ENCODE assay signal across 10 cellular contexts in the genomic region with DNA sequence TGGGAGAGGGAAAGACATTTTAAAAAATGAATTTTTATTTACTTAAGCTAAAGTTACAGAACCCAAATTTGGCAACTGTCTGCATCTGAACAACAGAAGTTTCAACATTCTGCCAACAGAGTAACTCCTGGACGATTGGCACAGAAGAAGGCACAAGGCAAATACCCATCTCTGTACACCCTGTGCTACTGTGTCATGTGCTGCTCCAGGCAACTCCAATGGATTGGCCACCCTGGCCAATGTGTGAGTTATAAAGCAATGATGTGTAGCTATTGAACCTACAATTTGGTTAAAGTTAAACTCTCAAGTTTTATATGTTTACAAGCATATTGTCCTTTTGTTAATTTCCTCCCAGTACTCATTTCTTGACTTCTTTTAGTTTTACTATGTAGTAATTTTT. TPM values are rescaled to one million over a fixed set of nuclear protein-coding genes. Genes with fewer than 3 reads are reported as not detected.
DNase-seq lines count a peak whose midpoint lies in the region; ATAC-seq and TF ChIP-seq lines count a peak whose summit lies in the region.
"Had no signal": no experiment of that assay in that cellular context is flagged by ENCODE, and none has a peak within 500 bp of the region (broad histone marks: within the 10 kb centered on the region; RNA-seq: fewer than 3 reads in every experiment).

No MANE protein-coding gene starts in this region.

- CTCF ChIA-PET in A673 (lab: Charles Lee) = no interaction called here

- POLR2A ChIA-PET in A673 (lab: Charles Lee; ENCODE audit: low non-redundant PET) = no interaction called here

- H3K27me3 ChIP-seq in A673 (replicated peaks; ENCODE audit: insufficient read depth, low read depth, low read length, poor library complexity) (no peaks in the 10 kb centered on the region), prostate gland (replicated peaks; ENCODE audit: insufficient read depth) (no peaks in the 10 kb centered on the region)

- intact Hi-C loops in A673 (cut with micrococcal nuclease; ENCODE audit: unreplicated experiment) (no loop called here), left cardiac atrium (cut with DNase I) (no loop called here), prostate gland (cut with DNase I) (no loop called here)

- H3K4me3 ChIP-seq in A673 (ENCODE audit: low read depth, low read length, poor library complexity, severe bottlenecking) = no peak overlapping the region
- H3K4me3 ChIP-seq in prostate gland = no peak overlapping the region

- TF ChIP-seq POLR2A in prostate gland (IDR thresholded peaks at IDR 0.05) = no peak

- ATAC-seq in SK-N-SH treated with all-trans-retinoic acid at 6 μM for 48 hours = peak; percentile 18; the same call in 2 of the 3 replicates
- ATAC-seq in left cardiac atrium = peak; percentile 31 to 49
- ATAC-seq: stimulated activated naive B cell treated with anti-CD40 and anti-IgM and Interleukin-4, amounts not matched to agents 10 μg/mL and 1 μg/mL and 100 μg/mL, for 72 hours had no signal

- WGBS in prostate gland = 10% methylated on average over 1 of the region's 1 CpG

- no peak for DNase-seq in A673 (ENCODE audit: low spot score)
- no peak for DNase-seq in left cardiac atrium
- DNase-seq in prostate gland (ENCODE audit: low spot score) = peak; percentile 54
- no peak for DNase-seq in NCI-H1417 (lab: John Stamatoyannopoulos, UW)
- DNase-seq in stimulated activated CD4-positive, alpha-beta T cell treated with anti-CD3 and anti-CD28 coated beads, Interleukin-2, amount 100 ng/mL, for 24 hours = no peak
- DNase-seq in activated CD4-positive, alpha-beta T cell treated with anti-CD3 and anti-CD28 coated beads for 4 hours = no peak
- no peak for DNase-seq in effector CD8-positive, alpha-beta T cell (lab: John Stamatoyannopoulos, UW)
- DNase-seq: DND-41; stimulated activated naive B cell treated with anti-CD40 and anti-IgM and Interleukin-4, amounts not matched to agents 10 μg/mL and 1 μg/mL and 100 μg/mL, for 72 hours had no signal

- BruUV-seq in A673 (replicated peaks; lab: Mats Ljungman, UMichigan) = no TSS peak

- H3K9me3 ChIP-seq in A673 (ENCODE audit: low read depth, low read length, poor library complexity, severe bottlenecking) = no peaks in the 10 kb centered on the region
- H3K9me3 ChIP-seq in prostate gland = no peaks in the 10 kb centered on the region

- H3K27ac ChIP-seq in A673 (ENCODE audit: low read depth, low read length, poor library complexity, severe bottlenecking) (peak overlapping the region; percentile 77), prostate gland (no peak overlapping the region)

- H3K4me1 ChIP-seq in A673 (ENCODE audit: insufficient read depth, low read length, poor library complexity, severe bottlenecking) (peaks cover 77% of the 10 kb centered on the region), prostate gland (replicated peaks) (no peaks in the 10 kb centered on the region)

- H3K36me3 ChIP-seq in A673 (ENCODE audit: insufficient read depth, low read length, poor library complexity, severe bottlenecking) = no peaks in the 10 kb centered on the region
- no peaks in the 10 kb centered on the region for H3K36me3 ChIP-seq in prostate gland

- TF ChIP-seq CTCF in A673 (conservative IDR thresholded peaks at IDR 0.05; ENCODE audit: low read depth, low read length) = no peak
- TF ChIP-seq CTCF in prostate gland (IDR thresholded peaks at IDR 0.05) = no peak

TF ChIP-seq in SK-N-SH treated with all-trans-retinoic acid at 6 μM for 48 hours, 23 proteins besides CTCF, POLR2A, EP300 and RAD21:
- TF ChIP-seq TOX (CRISPR knock-in tag; IDR thresholded peaks at IDR 0.05; ENCODE audit: borderline replicate concordance) = no peak
- no peak for TF ChIP-seq GLIS3 (CRISPR knock-in tag; IDR thresholded peaks at IDR 0.05)
- TF ChIP-seq, protein P1, sequence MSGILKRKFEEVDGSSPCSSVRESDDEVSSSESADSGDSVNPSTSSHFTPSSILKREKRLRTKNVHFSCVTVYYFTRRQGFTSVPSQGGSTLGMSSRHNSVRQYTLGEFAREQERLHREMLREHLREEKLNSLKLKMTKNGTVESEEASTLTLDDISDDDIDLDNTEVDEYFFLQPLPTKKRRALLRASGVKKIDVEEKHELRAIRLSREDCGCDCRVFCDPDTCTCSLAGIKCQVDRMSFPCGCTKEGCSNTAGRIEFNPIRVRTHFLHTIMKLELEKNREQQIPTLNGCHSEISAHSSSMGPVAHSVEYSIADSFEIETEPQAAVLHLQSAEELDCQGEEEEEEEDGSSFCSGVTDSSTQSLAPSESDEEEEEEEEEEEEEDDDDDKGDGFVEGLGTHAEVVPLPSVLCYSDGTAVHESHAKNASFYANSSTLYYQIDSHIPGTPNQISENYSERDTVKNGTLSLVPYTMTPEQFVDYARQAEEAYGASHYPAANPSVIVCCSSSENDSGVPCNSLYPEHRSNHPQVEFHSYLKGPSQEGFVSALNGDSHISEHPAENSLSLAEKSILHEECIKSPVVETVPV (CRISPR knock-in tag; IDR thresholded peaks at IDR 0.05) = no peak
- no peak for TF ChIP-seq CSDC2 (CRISPR knock-in tag; IDR thresholded peaks at IDR 0.05)
- TF ChIP-seq BACH2 (CRISPR knock-in tag; IDR thresholded peaks at IDR 0.05; ENCODE audit: borderline replicate concordance) = no peak
- no peak for TF ChIP-seq PATZ1 (CRISPR knock-in tag; IDR thresholded peaks at IDR 0.05; ENCODE audit: borderline replicate concordance)

RNA-seq across cellular contexts. Expression of gene STARD13, which starts 6.1 kb away (rescaled TPM):
- total RNA-seq in A673 (2021) (45.7 and 48.7 TPM in 2 replicates), left cardiac atrium (10 to 100 TPM; 26.8 to 33.3 TPM), prostate gland (10 to 100 TPM; 27.4 to 31.1 TPM)
